In genomic region chr7:88915615-88916014, GRCh38 we compare ENCODE assay signal across 32 cellular contexts.
"Had no signal": no experiment of that assay in that cellular context is flagged by ENCODE, and none has a peak within 500 bp of the region (broad histone marks: within the 10 kb centered on the region; RNA-seq: fewer than 3 reads in every experiment).

No MANE protein-coding gene starts in this region.

- H3K9me3 ChIP-seq: ascending aorta, breast epithelium, gastrocnemius medialis, heart right ventricle had no signal

- H3K4me1 ChIP-seq: ascending aorta, breast epithelium, gastrocnemius medialis, heart right ventricle had no signal

- ATAC-seq: activated CD4-positive, alpha-beta T cell treated with anti-CD3 and anti-CD28 coated beads for 36 hours; activated CD8-positive, alpha-beta memory T cell treated with anti-CD3 and anti-CD28 coated beads, Interleukin-2, amount 10 ng/mL, durations not matched to agents 7 days and 5 days; activated CD8-positive, alpha-beta T cell treated with anti-CD3 and anti-CD28 coated beads, Interleukin-2, amount 10 ng/mL, durations not matched to agents 7 days and 5 days; esophagus mucosa; gastrocnemius medialis; heart right ventricle had no signal

- H3K4me1 Mint-ChIP-seq: activated CD4-positive, alpha-beta T cell treated with anti-CD3 and anti-CD28 coated beads for 36 hours; activated CD4-positive, alpha-beta T cell treated with anti-CD3 and anti-CD28 coated beads, Interleukin-2, amount 10 ng/mL, durations not matched to agents 24 days and 14 days; activated CD8-positive, alpha-beta memory T cell treated with anti-CD3 and anti-CD28 coated beads, Interleukin-2, amount 10 ng/mL, durations not matched to agents 7 days and 5 days; activated naive CD4-positive, alpha-beta T cell treated with anti-CD3 and anti-CD28 coated beads, Interleukin-2, amount 50 U/mL, for 24 hours; activated naive CD8-positive, alpha-beta T cell treated with anti-CD3 and anti-CD28 coated beads for 36 hours; brain had no signal

- H3K36me3 Mint-ChIP-seq: activated CD4-positive, alpha-beta memory T cell treated with anti-CD3 and anti-CD28 coated beads for 36 hours; activated CD8-positive, alpha-beta memory T cell treated with anti-CD3 and anti-CD28 coated beads, Interleukin-2, amount 10 ng/mL, durations not matched to agents 7 days and 5 days; activated naive CD4-positive, alpha-beta T cell treated with anti-CD3 and anti-CD28 coated beads, Interleukin-2, amount 50 U/mL, for 24 hours; activated naive CD8-positive, alpha-beta T cell treated with anti-CD3 and anti-CD28 coated beads for 36 hours; brain had no signal

- H3K27ac Mint-ChIP-seq: activated CD4-positive, alpha-beta memory T cell treated with anti-CD3 and anti-CD28 coated beads for 36 hours; activated CD4-positive, alpha-beta T cell treated with anti-CD3 and anti-CD28 coated beads for 36 hours; activated CD4-positive, alpha-beta T cell treated with anti-CD3 and anti-CD28 coated beads, Interleukin-2, amount 10 ng/mL, durations not matched to agents 24 days and 14 days; activated CD8-positive, alpha-beta memory T cell treated with anti-CD3 and anti-CD28 coated beads, Interleukin-2, amount 10 ng/mL, durations not matched to agents 7 days and 5 days; activated CD8-positive, alpha-beta T cell treated with anti-CD3 and anti-CD28 coated beads, Interleukin-2, amount 10 ng/mL, durations not matched to agents 7 days and 5 days; activated naive CD4-positive, alpha-beta T cell treated with anti-CD3 and anti-CD28 coated beads for 36 hours; activated naive CD4-positive, alpha-beta T cell treated with anti-CD3 and anti-CD28 coated beads, Interleukin-2, amount 50 U/mL, for 24 hours; activated naive CD8-positive, alpha-beta T cell treated with anti-CD3 and anti-CD28 coated beads for 36 hours; activated T-helper 1 cell treated with anti-CD3 and anti-CD28 coated beads, Interleukin-12 subunit alpha, Interleukin-12 subunit beta, Interleukin-2, Interleukin-4 antibody, amounts not matched to agents 30 ng/mL and 10 ng/mL and 1 ng/mL, durations not matched to agents 14 hours and 24 hours and 36 hours; activated T-helper 2 cell treated with anti-CD3 and anti-CD28 coated beads, Interferon-gamma antibody, Interleukin-2, Interleukin-4, amounts not matched to agents 10 μg/mL and 5 μg/mL and 100 μg/mL, durations not matched to agents 14 hours and 24 hours and 36 hours; brain; dendritic cell treated with granulocyte-macrophage colony-stimulating factor and Interleukin-4, amounts not matched to agents 40 ng/mL and 50 ng/mL, for 4 days; endodermal cell had no signal

- H3K9me3 Mint-ChIP-seq: activated CD4-positive, alpha-beta memory T cell treated with anti-CD3 and anti-CD28 coated beads for 36 hours; activated CD4-positive, alpha-beta T cell treated with anti-CD3 and anti-CD28 coated beads, Interleukin-2, amount 10 ng/mL, durations not matched to agents 24 days and 14 days; activated naive CD4-positive, alpha-beta T cell treated with anti-CD3 and anti-CD28 coated beads for 36 hours; activated naive CD4-positive, alpha-beta T cell treated with anti-CD3 and anti-CD28 coated beads, Interleukin-2, amount 50 U/mL, for 24 hours; activated naive CD8-positive, alpha-beta T cell treated with anti-CD3 and anti-CD28 coated beads for 36 hours; activated T-helper 1 cell treated with anti-CD3 and anti-CD28 coated beads, Interleukin-12 subunit alpha, Interleukin-12 subunit beta, Interleukin-2, Interleukin-4 antibody, amounts not matched to agents 30 ng/mL and 10 ng/mL and 1 ng/mL, durations not matched to agents 14 hours and 24 hours and 36 hours; activated T-helper 2 cell treated with anti-CD3 and anti-CD28 coated beads, Interferon-gamma antibody, Interleukin-2, Interleukin-4, amounts not matched to agents 10 μg/mL and 5 μg/mL and 100 μg/mL, durations not matched to agents 14 hours and 24 hours and 36 hours; brain; dendritic cell treated with granulocyte-macrophage colony-stimulating factor and Interleukin-4, amounts not matched to agents 40 ng/mL and 50 ng/mL, for 4 days; endodermal cell had no signal

- H3K27ac ChIP-seq: ascending aorta, breast epithelium, cardiac muscle cell, coronary artery, dorsolateral prefrontal cortex, gastrocnemius medialis, heart right ventricle had no signal

- H3K4me3 Mint-ChIP-seq: activated CD4-positive, alpha-beta memory T cell treated with anti-CD3 and anti-CD28 coated beads for 36 hours; activated CD4-positive, alpha-beta T cell treated with anti-CD3 and anti-CD28 coated beads for 36 hours; activated CD4-positive, alpha-beta T cell treated with anti-CD3 and anti-CD28 coated beads, Interleukin-2, amount 10 ng/mL, durations not matched to agents 24 days and 14 days; activated CD8-positive, alpha-beta memory T cell treated with anti-CD3 and anti-CD28 coated beads, Interleukin-2, amount 10 ng/mL, durations not matched to agents 7 days and 5 days; activated CD8-positive, alpha-beta T cell treated with anti-CD3 and anti-CD28 coated beads, Interleukin-2, amount 10 ng/mL, durations not matched to agents 7 days and 5 days; activated naive CD4-positive, alpha-beta T cell treated with anti-CD3 and anti-CD28 coated beads for 36 hours; activated naive CD4-positive, alpha-beta T cell treated with anti-CD3 and anti-CD28 coated beads, Interleukin-2, amount 50 U/mL, for 24 hours; activated naive CD8-positive, alpha-beta T cell treated with anti-CD3 and anti-CD28 coated beads for 36 hours; activated T-helper 1 cell treated with anti-CD3 and anti-CD28 coated beads, Interleukin-12 subunit alpha, Interleukin-12 subunit beta, Interleukin-2, Interleukin-4 antibody, amounts not matched to agents 30 ng/mL and 10 ng/mL and 1 ng/mL, durations not matched to agents 14 hours and 24 hours and 36 hours; brain; dendritic cell treated with granulocyte-macrophage colony-stimulating factor and Interleukin-4, amounts not matched to agents 40 ng/mL and 50 ng/mL, for 4 days; endodermal cell had no signal

- H3K27me3 Mint-ChIP-seq: activated CD4-positive, alpha-beta memory T cell treated with anti-CD3 and anti-CD28 coated beads for 36 hours; activated CD4-positive, alpha-beta T cell treated with anti-CD3 and anti-CD28 coated beads for 36 hours; activated CD4-positive, alpha-beta T cell treated with anti-CD3 and anti-CD28 coated beads, Interleukin-2, amount 10 ng/mL, durations not matched to agents 24 days and 14 days; activated CD8-positive, alpha-beta memory T cell treated with anti-CD3 and anti-CD28 coated beads, Interleukin-2, amount 10 ng/mL, durations not matched to agents 7 days and 5 days; activated naive CD4-positive, alpha-beta T cell treated with anti-CD3 and anti-CD28 coated beads, Interleukin-2, amount 50 U/mL, for 24 hours; activated naive CD8-positive, alpha-beta T cell treated with anti-CD3 and anti-CD28 coated beads for 36 hours; brain; dendritic cell treated with granulocyte-macrophage colony-stimulating factor and Interleukin-4, amounts not matched to agents 40 ng/mL and 50 ng/mL, for 4 days had no signal

- H3K27me3 ChIP-seq: ascending aorta, breast epithelium, cardiac muscle cell, dorsolateral prefrontal cortex, gastrocnemius medialis, heart right ventricle had no signal

- H3K4me3 ChIP-seq: ascending aorta, breast epithelium, cardiac muscle cell, coronary artery, dorsolateral prefrontal cortex, gastrocnemius medialis, heart right ventricle had no signal

- DNase-seq: activated CD4-positive, alpha-beta memory T cell treated with anti-CD3 and anti-CD28 coated beads for 36 hours; activated CD4-positive, alpha-beta T cell treated with anti-CD3 and anti-CD28 coated beads for 36 hours; activated CD4-positive, alpha-beta T cell treated with anti-CD3 and anti-CD28 coated beads, Interleukin-2, amount 10 ng/mL, durations not matched to agents 24 days and 14 days; activated CD4-positive, CD25-positive, alpha-beta regulatory T cell; activated CD4-positive, CD25-positive, alpha-beta regulatory T cell treated with anti-CD3 and anti-CD28 coated beads, Interleukin-2, amount 50 U/mL, for 72 hours; activated CD8-positive, alpha-beta memory T cell treated with anti-CD3 and anti-CD28 coated beads, Interleukin-2, amount 10 ng/mL, durations not matched to agents 7 days and 5 days; activated CD8-positive, alpha-beta memory T cell treated with anti-CD3 and anti-CD28 coated beads, Interleukin-2, amount 50 U/mL, for 4 hours; activated CD8-positive, alpha-beta T cell treated with anti-CD3 and anti-CD28 coated beads, Interleukin-2, amount 10 ng/mL, durations not matched to agents 7 days and 5 days; activated effector memory CD4-positive, alpha-beta T cell treated with anti-CD3 and anti-CD28 coated beads, Interleukin-2, amount 50 U/mL, for 16 hours; activated naive CD4-positive, alpha-beta T cell treated with anti-CD3 and anti-CD28 coated beads for 36 hours; activated naive CD8-positive, alpha-beta T cell treated with anti-CD3 and anti-CD28 coated beads for 36 hours; activated T-cell treated with anti-CD3 and anti-CD28 coated beads, Interleukin-2, amount 50 U/mL, for 1 hour; activated T-cell treated with anti-CD3 and anti-CD28 coated beads, Interleukin-2, amount 50 U/mL, for 48 hours; central memory CD4-positive, alpha-beta T cell; cerebellar nuclear complex; dorsolateral prefrontal cortex; effector memory CD4-positive, alpha-beta T cell; endodermal cell; foreskin fibroblast; gastrocnemius medialis; heart right ventricle; T-helper 2 cell had no signal

- H3K36me3 ChIP-seq: ascending aorta, breast epithelium, cardiac muscle cell, gastrocnemius medialis, heart right ventricle had no signal
